In the genomic region with DNA sequence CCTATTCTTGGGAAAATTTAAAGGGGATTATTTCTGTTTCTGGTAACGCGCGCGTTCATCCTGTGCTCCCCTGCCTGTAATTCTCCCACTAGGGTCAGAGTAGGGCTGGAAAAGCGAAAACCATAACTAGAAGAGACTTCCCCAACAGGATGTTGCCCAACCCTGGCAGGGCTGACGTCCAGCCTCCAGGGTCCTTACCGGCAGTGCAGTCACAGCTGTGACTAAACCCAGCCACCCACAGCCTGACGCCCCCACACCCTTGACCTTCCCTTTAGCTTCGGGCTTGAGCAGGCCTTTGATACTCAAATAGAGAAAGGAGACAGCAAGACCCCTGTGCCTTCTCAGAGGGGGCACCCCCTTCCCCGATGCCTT, we compare ENCODE assay signal across 8 cellular contexts. TPM values are rescaled to one million over a fixed set of nuclear protein-coding genes. Genes with fewer than 3 reads are reported as not detected.
DNase-seq lines count a peak whose midpoint lies in the region; ATAC-seq and TF ChIP-seq lines count a peak whose summit lies in the region.
"Not testable (repeated sequence)": the region's sequence is repeated elsewhere in the genome, so short reads cannot be mapped to it uniquely, and the experiment has no call there.
"Had no signal": no experiment of that assay in that cellular context is flagged by ENCODE, and none has a peak within 500 bp of the region (broad histone marks: within the 10 kb centered on the region; RNA-seq: fewer than 3 reads in every experiment).

No MANE protein-coding gene starts in this region.

- H3K27ac Mint-ChIP-seq in endothelial cell (ENCODE audit: unreplicated experiment) = peak overlapping the region; percentile 36

- not testable (repeated sequence) for H3K4me1 Mint-ChIP-seq in endothelial cell (ENCODE audit: unreplicated experiment)

- DNase-seq in GM13976 (ENCODE audit: low spot score) (peak; percentile 75), PC-9 (peak; percentile 13 to 58), activated T-cell treated with anti-CD3 and anti-CD28 coated beads for 48 hours (ENCODE audit: low read depth) (peak; percentile 38), left kidney (ENCODE audit: low read depth, low spot score) (peak; percentile 12), putamen (ENCODE audit: low spot score) (peak; percentile 15)
- not testable (repeated sequence) for DNase-seq in endothelial cell (ENCODE audit: low spot score)

- H3K4me3 Mint-ChIP-seq in endothelial cell (ENCODE audit: unreplicated experiment) = not testable (repeated sequence)

- POLR2A ChIA-PET in PC-9 (lab: Charles Lee; ENCODE audit: unreplicated experiment) = not testable (repeated sequence)

- H3K9me3 ChIP-seq in PC-9 (ENCODE audit: insufficient read depth, low read depth) = not testable (repeated sequence)

- not testable (repeated sequence) for BruUV-seq in PC-9 (replicated peaks; lab: Mats Ljungman, UMichigan)

- in situ Hi-C loops in GM13976 (cut with MboI; ENCODE audit: low sequenced_read_pairs, unreplicated experiment) = not testable (repeated sequence)

- H3K36me3 ChIP-seq in PC-9 (ENCODE audit: low read depth) = not testable (repeated sequence)

- TF ChIP-seq CTCF in GM13976 (IDR thresholded peaks at IDR 0.05; ENCODE audit: borderline replicate concordance, control extremely low read depth, extremely low read depth, insufficient read depth, missing control alignments); PC-9 (conservative IDR thresholded peaks at IDR 0.05); endothelial cell (IDR thresholded peaks at IDR 0.05; ENCODE audit: unreplicated experiment): not testable (repeated sequence)

- H3K79me2 ChIP-seq in PC-9 (ENCODE audit: low read depth) = not testable (repeated sequence)

- not testable (repeated sequence) for H4K20me1 ChIP-seq in PC-9 (ENCODE audit: insufficient read depth)

- peak overlapping the region; percentile 49; the same call in 1 of the 2 replicates for H3K27ac ChIP-seq in PC-9

- CTCF ChIA-PET in PC-9 (lab: Charles Lee) = interaction anchor here (0.5 to 0.6 kb wide), 2 partner anchors 211 to 409 kb away, joined by 3 to 4 read pairs; no protein-coding TSS in a partner anchor

- not testable (repeated sequence) for H3K9me2 ChIP-seq in PC-9 (ENCODE audit: insufficient read depth)

- not testable (repeated sequence) for H3K4me3 ChIP-seq in PC-9

- H2AFZ ChIP-seq in PC-9 = 0 out of 2 replicates have a peak overlapping the region, but pooled peaks have one; percentile 36

- ATAC-seq in HG03354 (IDR thresholded peaks at IDR 0.05; ENCODE audit: poor library complexity, severe bottlenecking, unreplicated experiment) = peak; percentile 62

- H3K9me3 Mint-ChIP-seq in endothelial cell (ENCODE audit: unreplicated experiment) = not testable (repeated sequence)

- not testable (repeated sequence) for H3K27me3 ChIP-seq in PC-9 (ENCODE audit: insufficient read depth, low read depth)

- not testable (repeated sequence) for H3K4me1 ChIP-seq in PC-9 (replicated peaks; ENCODE audit: insufficient read depth)

- H3K4me2 ChIP-seq in PC-9 = peak overlapping the region; percentile 53; the same call in 1 of the 2 replicates

- not testable (repeated sequence) for H3K27me3 Mint-ChIP-seq in endothelial cell (ENCODE audit: unreplicated experiment)

- H3F3A ChIP-seq in PC-9 (ENCODE audit: insufficient read depth, low read depth) = not testable (repeated sequence)

- not testable (repeated sequence) for H3K36me3 Mint-ChIP-seq in endothelial cell (ENCODE audit: low read depth, unreplicated experiment)

- intact Hi-C loops in PC-9 (cut with micrococcal nuclease; ENCODE audit: unreplicated experiment) = not testable (repeated sequence)

RNA-seq across cellular contexts. Expression of a gene that starts 6.4 kb away (rescaled TPM):
- total RNA-seq in PC-9 (2021) (0.25 and 0.26 TPM in 2 replicates), endothelial cell (ENCODE audit: unreplicated experiment) (1.2 TPM)

RNA-seq across cellular contexts. Expression of a gene that starts 50.3 kb away (rescaled TPM):
- total RNA-seq in PC-9 (2021) (not detected in 2 replicates), endothelial cell (ENCODE audit: unreplicated experiment) (not detected)
- total RNA-seq: activated CD4-positive, alpha-beta T cell treated with anti-CD3 and anti-CD28 coated beads, Interleukin-2, amount 10 ng/mL, durations not matched to agents 7 days and 5 days had no signal

RNA-seq across cellular contexts. Expression of a gene that starts 50.3 kb away (rescaled TPM):
- total RNA-seq in PC-9 (2021) = not detected in 2 replicates
- not detected for total RNA-seq in endothelial cell (ENCODE audit: unreplicated experiment)
- total RNA-seq: activated CD4-positive, alpha-beta T cell treated with anti-CD3 and anti-CD28 coated beads, Interleukin-2, amount 10 ng/mL, durations not matched to agents 7 days and 5 days had no signal
